Comparison of ENCODE assay signal across 1 cellular context in the genomic region with DNA sequence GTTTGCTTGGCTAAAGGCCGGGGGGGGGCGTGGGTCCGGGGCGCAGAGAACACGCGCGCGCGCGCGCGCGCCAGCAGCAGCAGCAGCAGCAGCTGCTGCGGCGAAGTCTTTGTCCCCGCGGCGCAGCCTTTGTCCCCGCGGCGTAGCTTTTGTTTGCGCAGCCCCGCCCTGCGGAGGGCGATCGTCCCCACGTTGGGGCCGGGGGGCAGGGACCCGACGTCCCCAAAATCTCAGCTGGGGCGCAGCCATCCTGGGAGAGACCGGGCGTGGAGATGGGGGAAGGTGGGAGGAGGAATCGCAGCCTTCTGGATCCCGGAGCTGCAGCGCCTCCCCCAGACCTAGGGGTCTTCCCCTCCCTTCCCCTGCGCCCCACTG.
A peak's percentile ranks its signal among the peaks of the same experiment; 100 is the strongest.
TF ChIP-seq lines count a peak whose summit lies in the region.

No MANE protein-coding gene starts in this region.

TF ChIP-seq in GM23338, 12 proteins besides CTCF, POLR2A, EP300 and RAD21 (continued from another document):
- TF ChIP-seq, protein P1, sequence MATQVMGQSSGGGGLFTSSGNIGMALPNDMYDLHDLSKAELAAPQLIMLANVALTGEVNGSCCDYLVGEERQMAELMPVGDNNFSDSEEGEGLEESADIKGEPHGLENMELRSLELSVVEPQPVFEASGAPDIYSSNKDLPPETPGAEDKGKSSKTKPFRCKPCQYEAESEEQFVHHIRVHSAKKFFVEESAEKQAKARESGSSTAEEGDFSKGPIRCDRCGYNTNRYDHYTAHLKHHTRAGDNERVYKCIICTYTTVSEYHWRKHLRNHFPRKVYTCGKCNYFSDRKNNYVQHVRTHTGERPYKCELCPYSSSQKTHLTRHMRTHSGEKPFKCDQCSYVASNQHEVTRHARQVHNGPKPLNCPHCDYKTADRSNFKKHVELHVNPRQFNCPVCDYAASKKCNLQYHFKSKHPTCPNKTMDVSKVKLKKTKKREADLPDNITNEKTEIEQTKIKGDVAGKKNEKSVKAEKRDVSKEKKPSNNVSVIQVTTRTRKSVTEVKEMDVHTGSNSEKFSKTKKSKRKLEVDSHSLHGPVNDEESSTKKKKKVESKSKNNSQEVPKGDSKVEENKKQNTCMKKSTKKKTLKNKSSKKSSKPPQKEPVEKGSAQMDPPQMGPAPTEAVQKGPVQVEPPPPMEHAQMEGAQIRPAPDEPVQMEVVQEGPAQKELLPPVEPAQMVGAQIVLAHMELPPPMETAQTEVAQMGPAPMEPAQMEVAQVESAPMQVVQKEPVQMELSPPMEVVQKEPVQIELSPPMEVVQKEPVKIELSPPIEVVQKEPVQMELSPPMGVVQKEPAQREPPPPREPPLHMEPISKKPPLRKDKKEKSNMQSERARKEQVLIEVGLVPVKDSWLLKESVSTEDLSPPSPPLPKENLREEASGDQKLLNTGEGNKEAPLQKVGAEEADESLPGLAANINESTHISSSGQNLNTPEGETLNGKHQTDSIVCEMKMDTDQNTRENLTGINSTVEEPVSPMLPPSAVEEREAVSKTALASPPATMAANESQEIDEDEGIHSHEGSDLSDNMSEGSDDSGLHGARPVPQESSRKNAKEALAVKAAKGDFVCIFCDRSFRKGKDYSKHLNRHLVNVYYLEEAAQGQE (IDR thresholded peaks at IDR 0.05; ENCODE audit: unreplicated experiment), result no peak
- TF ChIP-seq POLR2AphosphoS5 (IDR thresholded peaks at IDR 0.05; ENCODE audit: low read depth), result peak; percentile 27; the same call in 1 of the 2 replicates
- TF ChIP-seq EZH2 (IDR thresholded peaks at IDR 0.05; ENCODE audit: low read depth, unreplicated experiment), result no peak
- TF ChIP-seq, protein P2, sequence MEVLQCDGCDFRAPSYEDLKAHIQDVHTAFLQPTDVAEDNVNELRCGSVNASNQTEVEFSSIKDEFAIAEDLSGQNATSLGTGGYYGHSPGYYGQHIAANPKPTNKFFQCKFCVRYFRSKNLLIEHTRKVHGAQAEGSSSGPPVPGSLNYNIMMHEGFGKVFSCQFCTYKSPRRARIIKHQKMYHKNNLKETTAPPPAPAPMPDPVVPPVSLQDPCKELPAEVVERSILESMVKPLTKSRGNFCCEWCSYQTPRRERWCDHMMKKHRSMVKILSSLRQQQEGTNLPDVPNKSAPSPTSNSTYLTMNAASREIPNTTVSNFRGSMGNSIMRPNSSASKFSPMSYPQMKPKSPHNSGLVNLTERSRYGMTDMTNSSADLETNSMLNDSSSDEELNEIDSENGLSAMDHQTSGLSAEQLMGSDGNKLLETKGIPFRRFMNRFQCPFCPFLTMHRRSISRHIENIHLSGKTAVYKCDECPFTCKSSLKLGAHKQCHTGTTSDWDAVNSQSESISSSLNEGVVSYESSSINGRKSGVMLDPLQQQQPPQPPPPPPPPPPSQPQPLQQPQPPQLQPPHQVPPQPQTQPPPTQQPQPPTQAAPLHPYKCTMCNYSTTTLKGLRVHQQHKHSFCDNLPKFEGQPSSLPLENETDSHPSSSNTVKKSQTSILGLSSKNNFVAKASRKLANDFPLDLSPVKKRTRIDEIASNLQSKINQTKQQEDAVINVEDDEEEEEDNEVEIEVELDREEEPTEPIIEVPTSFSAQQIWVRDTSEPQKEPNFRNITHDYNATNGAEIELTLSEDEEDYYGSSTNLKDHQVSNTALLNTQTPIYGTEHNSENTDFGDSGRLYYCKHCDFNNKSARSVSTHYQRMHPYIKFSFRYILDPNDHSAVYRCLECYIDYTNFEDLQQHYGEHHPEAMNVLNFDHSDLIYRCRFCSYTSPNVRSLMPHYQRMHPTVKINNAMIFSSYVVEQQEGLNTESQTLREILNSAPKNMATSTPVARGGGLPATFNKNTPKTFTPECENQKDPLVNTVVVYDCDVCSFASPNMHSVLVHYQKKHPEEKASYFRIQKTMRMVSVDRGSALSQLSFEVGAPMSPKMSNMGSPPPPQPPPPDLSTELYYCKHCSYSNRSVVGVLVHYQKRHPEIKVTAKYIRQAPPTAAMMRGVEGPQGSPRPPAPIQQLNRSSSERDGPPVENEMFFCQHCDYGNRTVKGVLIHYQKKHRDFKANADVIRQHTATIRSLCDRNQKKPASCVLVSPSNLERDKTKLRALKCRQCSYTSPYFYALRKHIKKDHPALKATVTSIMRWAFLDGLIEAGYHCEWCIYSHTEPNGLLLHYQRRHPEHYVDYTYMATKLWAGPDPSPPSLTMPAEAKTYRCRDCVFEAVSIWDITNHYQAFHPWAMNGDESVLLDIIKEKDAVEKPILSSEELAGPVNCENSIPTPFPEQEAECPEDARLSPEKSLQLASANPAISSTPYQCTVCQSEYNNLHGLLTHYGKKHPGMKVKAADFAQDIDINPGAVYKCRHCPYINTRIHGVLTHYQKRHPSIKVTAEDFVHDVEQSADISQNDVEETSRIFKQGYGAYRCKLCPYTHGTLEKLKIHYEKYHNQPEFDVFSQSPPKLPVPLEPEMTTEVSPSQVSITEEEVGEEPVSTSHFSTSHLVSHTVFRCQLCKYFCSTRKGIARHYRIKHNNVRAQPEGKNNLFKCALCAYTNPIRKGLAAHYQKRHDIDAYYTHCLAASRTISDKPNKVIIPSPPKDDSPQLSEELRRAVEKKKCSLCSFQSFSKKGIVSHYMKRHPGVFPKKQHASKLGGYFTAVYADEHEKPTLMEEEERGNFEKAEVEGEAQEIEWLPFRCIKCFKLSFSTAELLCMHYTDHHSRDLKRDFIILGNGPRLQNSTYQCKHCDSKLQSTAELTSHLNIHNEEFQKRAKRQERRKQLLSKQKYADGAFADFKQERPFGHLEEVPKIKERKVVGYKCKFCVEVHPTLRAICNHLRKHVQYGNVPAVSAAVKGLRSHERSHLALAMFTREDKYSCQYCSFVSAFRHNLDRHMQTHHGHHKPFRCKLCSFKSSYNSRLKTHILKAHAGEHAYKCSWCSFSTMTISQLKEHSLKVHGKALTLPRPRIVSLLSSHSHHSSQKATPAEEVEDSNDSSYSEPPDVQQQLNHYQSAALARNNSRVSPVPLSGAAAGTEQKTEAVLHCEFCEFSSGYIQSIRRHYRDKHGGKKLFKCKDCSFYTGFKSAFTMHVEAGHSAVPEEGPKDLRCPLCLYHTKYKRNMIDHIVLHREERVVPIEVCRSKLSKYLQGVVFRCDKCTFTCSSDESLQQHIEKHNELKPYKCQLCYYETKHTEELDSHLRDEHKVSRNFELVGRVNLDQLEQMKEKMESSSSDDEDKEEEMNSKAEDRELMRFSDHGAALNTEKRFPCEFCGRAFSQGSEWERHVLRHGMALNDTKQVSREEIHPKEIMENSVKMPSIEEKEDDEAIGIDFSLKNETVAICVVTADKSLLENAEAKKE (CRISPR knock-in tag; IDR thresholded peaks at IDR 0.05), result no peak
